Comparison of ENCODE assay signal across 7 cellular contexts in the genomic region with DNA sequence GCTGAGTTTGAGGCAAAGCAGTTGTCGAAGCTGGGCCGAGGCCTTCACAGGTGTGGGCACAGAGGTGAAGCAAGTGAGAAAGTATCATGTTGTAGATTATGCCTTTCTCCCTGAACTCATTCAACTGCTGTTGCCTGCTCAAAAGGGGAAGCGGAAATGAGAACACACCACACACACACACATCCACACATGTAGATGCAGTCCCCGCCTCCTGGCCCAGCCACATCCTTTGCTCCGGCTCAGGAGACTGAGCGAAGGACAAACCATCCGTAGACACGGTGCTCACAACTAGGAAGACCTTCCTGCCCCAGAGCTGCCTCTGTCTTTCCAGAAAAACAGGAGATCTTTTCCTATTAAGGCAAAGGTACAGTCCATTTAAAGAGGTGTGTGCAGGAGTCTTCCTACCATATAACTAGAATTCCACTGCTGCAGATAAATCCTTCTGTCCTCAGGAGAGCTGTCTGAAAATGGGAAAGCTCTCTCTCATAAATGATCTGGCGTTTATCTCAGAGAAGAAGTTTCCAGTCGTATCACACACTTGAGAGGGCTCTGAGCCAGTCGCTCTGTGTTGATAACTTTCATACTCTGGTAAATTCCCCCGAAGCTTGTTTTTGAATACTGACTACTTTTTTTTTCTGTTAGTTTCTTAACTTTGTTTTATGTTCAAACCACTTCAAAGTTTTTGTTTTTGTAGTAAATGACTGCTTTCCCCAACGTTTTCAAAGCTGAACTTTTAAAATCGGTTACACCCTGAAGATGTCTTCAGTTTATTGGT. TPM values are rescaled to one million over a fixed set of nuclear protein-coding genes. Genes with fewer than 3 reads are reported as not detected.
DNase-seq lines count a peak whose midpoint lies in the region; ATAC-seq and TF ChIP-seq lines count a peak whose summit lies in the region.

Gene TESPA1 (minus strand): TSS at position 161 of the 775 bp plus-strand sequence. CDS start 10,200 bp downstream, outside the sequence.

- peaks cover 22% of the 10 kb centered on the region for H3K36me3 Mint-ChIP-seq in effector memory CD8-positive, alpha-beta T cell (ENCODE audit: insufficient read depth)

- DNase-seq in activated CD4-positive, alpha-beta T cell treated with anti-CD3 and anti-CD28 coated beads for 4 hours = peak; percentile 80 to 84
- DNase-seq in effector memory CD8-positive, alpha-beta T cell = peak; percentile 76 to 79 (median 79)
- DNase-seq in stimulated activated CD4-positive, alpha-beta T cell treated with anti-CD3 and anti-CD28 coated beads, Interleukin-4, amount 100 ng/mL, for 48 hours (ENCODE audit: low read depth in 2 of 2) = peak; percentile 70 to 73
- no peak for DNase-seq in foreskin keratinocyte
- no peak for DNase-seq in NK-92 (lab: John Stamatoyannopoulos, UW; ENCODE audit: unreplicated experiment)

- TF ChIP-seq CTCF in foreskin keratinocyte (conservative IDR thresholded peaks at IDR 0.05) = no peak

- H3K27ac Mint-ChIP-seq in effector memory CD8-positive, alpha-beta T cell = peak within 1 kb of the TSS; percentile 95 to 98

- H3K4me1 ChIP-seq in foreskin keratinocyte = no peaks in the 10 kb centered on the region

- peaks cover 52 to 61% of the 10 kb centered on the region in 2 donors for H3K4me1 Mint-ChIP-seq in effector memory CD8-positive, alpha-beta T cell (ENCODE audit: low read depth in 2 of 2)

- peak within 1 kb of the TSS; percentile 81 to 82 for H3K4me3 Mint-ChIP-seq in effector memory CD8-positive, alpha-beta T cell

- peaks cover 14% of the 10 kb centered on the region for H3K27me3 ChIP-seq in foreskin keratinocyte

- no peaks in the 10 kb centered on the region for H3K27me3 Mint-ChIP-seq in effector memory CD8-positive, alpha-beta T cell

- H3K27ac ChIP-seq in foreskin keratinocyte = no peak within 1 kb of the TSS

- ATAC-seq in GM19455 (IDR thresholded peaks at IDR 0.05; ENCODE audit: unreplicated experiment) (peak; percentile 97), HG03520 (IDR thresholded peaks at IDR 0.05; ENCODE audit: unreplicated experiment) (peak; percentile 96), foreskin keratinocyte (no peak)
- ATAC-seq in effector memory CD8-positive, alpha-beta T cell (replicated peaks) = peak; percentile 92

- H3K9me3 Mint-ChIP-seq in effector memory CD8-positive, alpha-beta T cell = no peaks in the 10 kb centered on the region

RNA-seq across cellular contexts. Expression of gene TESPA1, which starts in this region (rescaled TPM):
- total RNA-seq in foreskin keratinocyte = not detected in 2 replicates
- polyA plus RNA-seq in foreskin keratinocyte = not detected in 2 replicates

Comparison
In these comparisons a context has a peak if more than half of its experiments do, and no peak if none do; other contexts are left out.
1. DNase-seq: peak in activated CD4-positive, alpha-beta T cell treated with anti-CD3 and anti-CD28 coated beads for 4 hours (2 of 2), effector memory CD8-positive, alpha-beta T cell (3 of 3) and stimulated activated CD4-positive, alpha-beta T cell treated with anti-CD3 and anti-CD28 coated beads, Interleukin-4, amount 100 ng/mL, for 48 hours (2 of 2); none in foreskin keratinocyte (0 of 2) and NK-92 (single experiment).